23 cellular contexts compared by ENCODE assay signal in the genomic region with DNA sequence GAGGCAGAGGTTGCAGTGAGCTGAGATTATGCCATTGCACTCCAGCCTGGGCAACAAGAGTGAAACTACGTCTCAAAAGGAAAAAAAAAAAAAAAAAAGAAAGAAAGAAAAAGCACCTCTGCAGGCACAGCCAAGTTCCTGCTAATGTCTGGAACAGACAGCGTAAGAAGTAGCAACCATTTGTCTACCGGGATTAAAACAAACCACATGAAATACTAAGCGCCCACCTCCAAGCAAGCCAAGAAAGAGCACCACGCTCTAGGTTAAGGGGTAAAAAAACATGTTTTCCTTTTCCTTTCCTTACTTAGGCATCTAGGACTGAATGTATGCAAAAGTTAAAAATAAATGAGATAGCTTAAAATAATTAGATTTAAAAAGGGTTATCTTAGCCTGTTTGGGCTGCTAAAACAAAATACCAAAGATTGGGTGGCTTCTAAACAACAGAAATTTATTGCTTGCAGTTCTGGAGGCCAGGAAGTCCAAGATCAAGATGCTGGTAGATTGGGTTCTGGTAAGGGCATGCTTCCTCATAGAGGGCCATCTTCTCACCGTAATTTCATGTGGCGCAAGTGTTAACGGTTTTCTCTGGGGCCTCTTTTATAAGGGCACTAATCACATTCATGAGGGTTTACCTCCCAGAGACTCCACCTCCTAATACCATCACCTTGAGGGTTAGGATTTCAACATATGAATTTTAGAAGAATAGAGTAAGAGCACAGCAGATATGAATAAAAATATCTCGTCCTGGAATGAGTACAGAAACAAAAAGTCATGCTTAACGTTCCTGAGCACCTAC. TPM values are rescaled to one million over a fixed set of nuclear protein-coding genes. Genes with fewer than 3 reads are reported as not detected.
"Had no signal": no experiment of that assay in that cellular context is flagged by ENCODE, and none has a peak within 500 bp of the region (broad histone marks: within the 10 kb centered on the region; RNA-seq: fewer than 3 reads in every experiment).

No MANE protein-coding gene starts in this region.

- H3K4me1 ChIP-seq: adrenal gland, foreskin keratinocyte, lower lobe of right lung, spleen, vagina had no signal

- H3K9me3 ChIP-seq: adrenal gland, body of pancreas, lower lobe of right lung, spleen, tibial nerve, vagina had no signal

- H3K4me3 ChIP-seq: adrenal gland, body of pancreas, lower lobe of right lung, spleen, tibial nerve, vagina had no signal

- H3K36me3 ChIP-seq: adrenal gland, lower lobe of right lung, spleen, tibial nerve, vagina had no signal

- DNase-seq: activated CD4-positive, CD25-positive, alpha-beta regulatory T cell; activated CD8-positive, alpha-beta T cell treated with anti-CD3 and anti-CD28 coated beads, Interleukin-2, amount 10 ng/mL, durations not matched to agents 7 days and 5 days; activated naive CD4-positive, alpha-beta T cell treated with anti-CD3 and anti-CD28 coated beads, Interleukin-2, amount 50 U/mL, for 16 hours; activated T-cell treated with anti-CD3 and anti-CD28 coated beads, Interleukin-2, amount 50 U/mL, for 4 hours; adrenal gland; body of pancreas; dermis blood vessel endothelial cell; effector memory CD8-positive, alpha-beta T cell; foreskin keratinocyte; glutamatergic neuron; hypothalamus; islet precursor cell; lower lobe of right lung; nucleus accumbens; spleen; stimulated activated CD4-positive, alpha-beta T cell treated with anti-CD3 and anti-CD28 coated beads, Interleukin-4, amount 100 ng/mL, for 4 hours; substantia nigra; T-cell; T1000 had no signal

- H3K27me3 ChIP-seq: body of pancreas, foreskin keratinocyte, spleen, tibial nerve, vagina had no signal

- H3K27ac ChIP-seq: adrenal gland, foreskin keratinocyte, lower lobe of right lung, spleen, vagina had no signal

- ATAC-seq: activated T-cell treated with anti-CD3 and anti-CD28 coated beads, Interleukin-2, amount 50 U/mL, for 4 hours; body of pancreas; effector memory CD8-positive, alpha-beta T cell; foreskin keratinocyte; lower lobe of right lung; stimulated activated memory B cell treated with anti-CD40 and anti-IgM and Interleukin-4, amounts not matched to agents 10 μg/mL and 1 μg/mL and 100 μg/mL, for 72 hours had no signal

RNA-seq across cellular contexts. Expression of gene GPC4, which starts 12.3 kb away (rescaled TPM):
- total RNA-seq: activated CD8-positive, alpha-beta T cell treated with anti-CD3 and anti-CD28 coated beads, Interleukin-2, amount 10 ng/mL, durations not matched to agents 7 days and 5 days; naive thymus-derived CD8-positive, alpha-beta T cell had no signal
- polyA plus RNA-seq: naive thymus-derived CD8-positive, alpha-beta T cell had no signal
